Comparison of ENCODE assay signal across 18 cellular contexts in the genomic region with DNA sequence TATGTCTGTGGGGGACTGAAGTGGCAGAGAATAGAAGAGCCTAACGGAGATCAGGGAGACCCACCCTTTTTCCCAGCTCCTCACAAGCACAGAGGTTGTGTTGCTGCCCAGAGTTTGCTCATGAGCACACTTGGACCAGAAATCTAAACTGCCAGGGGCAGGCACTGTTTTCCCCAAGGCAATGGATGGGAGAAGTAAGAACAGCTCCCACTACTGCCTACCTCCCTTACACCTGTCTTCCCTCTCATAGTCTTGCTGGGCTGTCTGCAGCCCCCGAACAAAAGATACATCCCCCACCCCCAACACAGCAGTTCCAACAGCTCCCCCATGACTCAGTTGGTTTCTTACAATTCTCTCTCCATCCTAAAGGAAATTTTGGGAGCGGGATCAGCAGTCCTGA. TPM values are rescaled to one million over a fixed set of nuclear protein-coding genes. Genes with fewer than 3 reads are reported as not detected.
DNase-seq lines count a peak whose midpoint lies in the region; ATAC-seq and TF ChIP-seq lines count a peak whose summit lies in the region.
"Had no signal": no experiment of that assay in that cellular context is flagged by ENCODE, and none has a peak within 500 bp of the region (broad histone marks: within the 10 kb centered on the region; RNA-seq: fewer than 3 reads in every experiment).

No MANE protein-coding gene starts in this region.

- H3K4me1 Mint-ChIP-seq in GM23338: peaks cover 25% of the 10 kb centered on the region
- H3K4me1 Mint-ChIP-seq in WTC11: peaks cover 26% of the 10 kb centered on the region
- H3K4me1 Mint-ChIP-seq in naive thymus-derived CD4-positive, alpha-beta T cell: peaks cover 0 to 11% (median 10%) of the 10 kb centered on the region in 7 donors
- H3K4me1 Mint-ChIP-seq: B cell had no signal

- H3F3A ChIP-seq in GM23338 (replicated peaks; ENCODE audit: low read depth) (no peaks in the 10 kb centered on the region), neural cell (ENCODE audit: insufficient read depth, low read length, poor library complexity, severe bottlenecking) (no peaks in the 10 kb centered on the region)

- POLR2A ChIA-PET in WTC11 (lab: Charles Lee) (no interaction called here), A673 (lab: Charles Lee; ENCODE audit: low non-redundant PET) (no interaction called here)
- POLR2A ChIA-PET in naive thymus-derived CD4-positive, alpha-beta T cell (lab: Charles Lee): no interaction called here

- no peak overlapping the region for H3K4me3 Mint-ChIP-seq in GM23338
- H3K4me3 Mint-ChIP-seq in WTC11: no peak overlapping the region
- H3K4me3 Mint-ChIP-seq in naive thymus-derived CD4-positive, alpha-beta T cell: no peak overlapping the region
- H3K4me3 Mint-ChIP-seq: B cell; CD8-positive, alpha-beta T cell had no signal

- intact Hi-C loops in thyroid gland (cut with DNase I): no loop called here
- intact Hi-C loops in A673 (cut with micrococcal nuclease; ENCODE audit: unreplicated experiment): no loop called here
- intact Hi-C loops in naive thymus-derived CD4-positive, alpha-beta T cell (cut with micrococcal nuclease): no loop called here

- TF ChIP-seq CTCF in GM23338 (conservative IDR thresholded peaks at IDR 0.05; ENCODE audit: low read depth in 2 of 2) (no peak), WTC11 (IDR thresholded peaks at IDR 0.05) (no peak), neural cell (IDR thresholded peaks at IDR 0.05; ENCODE audit: poor library complexity, severe bottlenecking) (no peak), thyroid gland (IDR thresholded peaks at IDR 0.05) (no peak), A673 (conservative IDR thresholded peaks at IDR 0.05; ENCODE audit: low read depth, low read length) (no peak)

- peaks cover 3% of the 10 kb centered on the region; the same call in 1 of the 3 replicates for H3K36me3 Mint-ChIP-seq in GM23338 (ENCODE audit: low read depth)
- no peaks in the 10 kb centered on the region for H3K36me3 Mint-ChIP-seq in WTC11
- peaks cover 4 to 68% (median 56%) of the 10 kb centered on the region in 5 donors for H3K36me3 Mint-ChIP-seq in naive thymus-derived CD4-positive, alpha-beta T cell

- no peak for TF ChIP-seq EP300 in neural cell (conservative IDR thresholded peaks at IDR 0.05; ENCODE audit: poor library complexity, severe bottlenecking)

- no TSS peak for BruUV-seq in A673 (replicated peaks; lab: Mats Ljungman, UMichigan)

- H3K36me3 ChIP-seq in GM23338 (ENCODE audit: insufficient read depth) (no peaks in the 10 kb centered on the region), neural cell (ENCODE audit: insufficient read depth, low read length) (no peaks in the 10 kb centered on the region), thyroid gland (no peaks in the 10 kb centered on the region), A673 (ENCODE audit: insufficient read depth, low read length, poor library complexity, severe bottlenecking) (no peaks in the 10 kb centered on the region)
- no peaks in the 10 kb centered on the region for H3K36me3 ChIP-seq in naive thymus-derived CD4-positive, alpha-beta T cell (ENCODE audit: control insufficient read depth in 2 of 3, insufficient read depth in 3 of 3, low read length in 3 of 3)

- H3K27ac Mint-ChIP-seq in GM23338 (peak overlapping the region; percentile 14; the same call in 1 of the 2 replicates), WTC11 (peak overlapping the region; percentile 2; the same call in 1 of the 2 replicates)
- peak overlapping the region in 1 of 9 donors; percentile 79 for H3K27ac Mint-ChIP-seq in naive thymus-derived CD4-positive, alpha-beta T cell
- H3K27ac Mint-ChIP-seq: B cell; CD8-positive, alpha-beta T cell had no signal

- TF ChIP-seq RAD21 in neural cell (conservative IDR thresholded peaks at IDR 0.05): no peak

- H3K27ac ChIP-seq in GM23338 (ENCODE audit: low read depth): no peak overlapping the region
- no peak overlapping the region for H3K27ac ChIP-seq in neural cell (ENCODE audit: low read length)
- peak overlapping the region in 2 of 3 donors; percentile 25 to 32 for H3K27ac ChIP-seq in thyroid gland
- H3K27ac ChIP-seq in A673 (ENCODE audit: low read depth, low read length, poor library complexity, severe bottlenecking): no peak overlapping the region
- H3K27ac ChIP-seq in naive thymus-derived CD4-positive, alpha-beta T cell (ENCODE audit: low read depth, low read length): no peak overlapping the region
- H3K27ac ChIP-seq: BLaER1 treated with 17β-estradiol and CSF1 and Interleukin-3, amounts not matched to agents 10 nM and 100 nM had no signal

- H3K4me2 ChIP-seq in GM23338 (peak overlapping the region; percentile 44), neural cell (ENCODE audit: low read length) (no peak overlapping the region)
- H3K4me2 ChIP-seq: BLaER1 treated with 17β-estradiol and CSF1 and Interleukin-3, amounts not matched to agents 10 nM and 100 nM had no signal

- H2AFZ ChIP-seq in GM23338 (no peak overlapping the region), neural cell (ENCODE audit: low read depth, low read length) (no peak overlapping the region)

- DNase-seq in GM23338 (ENCODE audit: low spot score) (no peak), WTC11 (ENCODE audit: low spot score) (no peak), thyroid gland (no peak), A673 (ENCODE audit: low spot score) (no peak), NCI-H2029 (lab: John Stamatoyannopoulos, UW) (no peak)
- DNase-seq in naive thymus-derived CD4-positive, alpha-beta T cell: no peak
- DNase-seq: 8988T; Calu3; CD8-positive, alpha-beta T cell; DMS53; DND-41; EL; HCEC 1CT had no signal

- no peak overlapping the region for H3K9ac ChIP-seq in neural cell (ENCODE audit: low read length)
- H3K9ac ChIP-seq: BLaER1 treated with 17β-estradiol and CSF1 and Interleukin-3, amounts not matched to agents 10 nM and 100 nM had no signal

- H3K4me1 ChIP-seq in GM23338 (ENCODE audit: insufficient read depth): peaks cover 20% of the 10 kb centered on the region
- H3K4me1 ChIP-seq in thyroid gland: peaks cover 18 to 30% of the 10 kb centered on the region in 2 donors
- peaks cover 8% of the 10 kb centered on the region for H3K4me1 ChIP-seq in A673 (ENCODE audit: insufficient read depth, low read length, poor library complexity, severe bottlenecking)
- no peaks in the 10 kb centered on the region for H3K4me1 ChIP-seq in naive thymus-derived CD4-positive, alpha-beta T cell (ENCODE audit: control insufficient read depth in 2 of 2, insufficient read depth in 2 of 2, low read length in 2 of 2)
- H3K4me1 ChIP-seq: BLaER1 treated with 17β-estradiol and CSF1 and Interleukin-3, amounts not matched to agents 10 nM and 100 nM had no signal

- H3K27me3 Mint-ChIP-seq in GM23338 (ENCODE audit: insufficient read depth, low read depth, poor library complexity) (no peaks in the 10 kb centered on the region), WTC11 (ENCODE audit: low read depth) (no peaks in the 10 kb centered on the region)
- no peaks in the 10 kb centered on the region for H3K27me3 Mint-ChIP-seq in naive thymus-derived CD4-positive, alpha-beta T cell
- H3K27me3 Mint-ChIP-seq: B cell had no signal

- ATAC-seq in GM23338 (peak; percentile 73), WTC11 (peak; percentile 71)
- no peak for ATAC-seq in naive thymus-derived CD4-positive, alpha-beta T cell
- ATAC-seq: CD8-positive, alpha-beta T cell; GM12878 had no signal

- H3K79me2 ChIP-seq in GM23338 (replicated peaks; ENCODE audit: insufficient read depth): no peaks in the 10 kb centered on the region
- H3K79me2 ChIP-seq in neural cell (replicated peaks; ENCODE audit: insufficient read depth, low read length): no peaks in the 10 kb centered on the region

- peaks cover 3% of the 10 kb centered on the region; the same call in 1 of the 3 replicates for H3K9me3 Mint-ChIP-seq in GM23338
- H3K9me3 Mint-ChIP-seq in WTC11: peaks cover 16% of the 10 kb centered on the region
- H3K9me3 Mint-ChIP-seq in naive thymus-derived CD4-positive, alpha-beta T cell: peaks cover 0 to 26% (median 5%) of the 10 kb centered on the region in 11 donors

- no peak overlapping the region for H3K4me3 ChIP-seq in GM23338
- H3K4me3 ChIP-seq in neural cell (ENCODE audit: low read length): peak overlapping the region; percentile 13
- no peak overlapping the region for H3K4me3 ChIP-seq in thyroid gland (replicated peaks in 1 of 3)
- H3K4me3 ChIP-seq in A673 (ENCODE audit: low read depth, low read length, poor library complexity, severe bottlenecking): no peak overlapping the region
- H3K4me3 ChIP-seq in naive thymus-derived CD4-positive, alpha-beta T cell (ENCODE audit: low read length): no peak overlapping the region
- H3K4me3 ChIP-seq: BLaER1 treated with 17β-estradiol and CSF1 and Interleukin-3, amounts not matched to agents 10 nM and 100 nM; GM12878 had no signal

- CTCF ChIA-PET in WTC11 (lab: Charles Lee) (interaction anchor here (1.2 kb wide), 1 partner anchor 359 kb away, joined by 4 read pairs; no protein-coding TSS in a partner anchor), A673 (lab: Charles Lee) (no interaction called here)
- CTCF ChIA-PET in naive thymus-derived CD4-positive, alpha-beta T cell (lab: Charles Lee): no interaction called here

- H3K9me2 ChIP-seq in GM23338 (ENCODE audit: insufficient read depth) (peaks cover 7% of the 10 kb centered on the region; the same call in 1 of the 2 replicates), neural cell (ENCODE audit: insufficient read depth, low read length) (no peaks in the 10 kb centered on the region)

- H4K20me1 ChIP-seq in GM23338 (replicated peaks; ENCODE audit: insufficient read depth): no peaks in the 10 kb centered on the region
- no peaks in the 10 kb centered on the region for H4K20me1 ChIP-seq in neural cell (ENCODE audit: insufficient read depth)
- H4K20me1 ChIP-seq: BLaER1 treated with 17β-estradiol and CSF1 and Interleukin-3, amounts not matched to agents 10 nM and 100 nM had no signal

- WGBS in thyroid gland, 2 donors: 74 to 83% methylated on average over 3 of the region's 3 CpGs

- H3K27me3 ChIP-seq in GM23338 (ENCODE audit: insufficient read depth) (no peaks in the 10 kb centered on the region), neural cell (ENCODE audit: insufficient read depth, low read depth, low read length) (no peaks in the 10 kb centered on the region), thyroid gland (no peaks in the 10 kb centered on the region), A673 (replicated peaks; ENCODE audit: insufficient read depth, low read depth, low read length, poor library complexity) (no peaks in the 10 kb centered on the region)
- no peaks in the 10 kb centered on the region for H3K27me3 ChIP-seq in naive thymus-derived CD4-positive, alpha-beta T cell (ENCODE audit: control insufficient read depth in 2 of 2, insufficient read depth in 2 of 2, low read length in 2 of 2)
- H3K27me3 ChIP-seq: BLaER1 treated with 17β-estradiol and CSF1 and Interleukin-3, amounts not matched to agents 10 nM and 100 nM had no signal

- no peak for TF ChIP-seq POLR2A in thyroid gland (IDR thresholded peaks at IDR 0.05)

- H3K9me3 ChIP-seq in neural cell (ENCODE audit: low read length): no peaks in the 10 kb centered on the region
- H3K9me3 ChIP-seq in thyroid gland: no peaks in the 10 kb centered on the region
- no peaks in the 10 kb centered on the region for H3K9me3 ChIP-seq in A673 (ENCODE audit: low read depth, low read length, poor library complexity, severe bottlenecking)
- no peaks in the 10 kb centered on the region for H3K9me3 ChIP-seq in naive thymus-derived CD4-positive, alpha-beta T cell (ENCODE audit: control insufficient read depth in 2 of 3, low read length in 3 of 3)
- H3K9me3 ChIP-seq: BLaER1 treated with 17β-estradiol and CSF1 and Interleukin-3, amounts not matched to agents 10 nM and 100 nM had no signal

RNA-seq across cellular contexts. Expression of a gene that starts 48.1 kb away (rescaled TPM):
- 0.04 TPM in 1 of 2 replicates, not detected in the other for total RNA-seq in GM23338 (2014; rRNA removed; shearing (Covaris generic))
- polyA plus RNA-seq in GM23338 (2016; fragmentation: Nextera tagmentation; extraction: Ambion mirVana) (0.19 TPM in 1 of 2 replicates, not detected in the other), neural cell (0.11 and 2.5 TPM in 2 replicates)
- total RNA-seq in WTC11 (2021) (0.23 to 0.55 TPM (median 0.24 TPM) in 3 replicates), thyroid gland (1 to 10 TPM in 3 of 4 donors, under 1 TPM in 1; 0.98 to 5.6 (median 2.5) TPM), A673 (2021) (0.71 and 1.1 TPM in 2 replicates)
- 0.35 and 1.2 TPM in 2 replicates for polyA minus RNA-seq in neural cell
- total RNA-seq in naive thymus-derived CD4-positive, alpha-beta T cell: 100 to 1,000 TPM in 1 of 5 experiments, 10 to 100 TPM in 4; 43.4 to 103 (median 58.6) TPM
- 10 to 100 TPM; 27.9 to 30.9 TPM for polyA plus RNA-seq in naive thymus-derived CD4-positive, alpha-beta T cell
- total RNA-seq: HT-29 had no signal

Comparison
In these comparisons a context has a peak if more than half of its experiments do, and no peak if none do; other contexts are left out.
1. H3K27ac ChIP-seq: peak in thyroid gland (2 of 3); none in GM23338 (single experiment), neural cell (single experiment), A673 (single experiment) and naive thymus-derived CD4-positive, alpha-beta T cell (single experiment).
2. RNA of a gene that starts 48.1 kb away (total RNA-seq): 43.4 to 103 TPM in naive thymus-derived CD4-positive, alpha-beta T cell; 0.98 to 5.6 TPM in thyroid gland, 0.71 to 1.1 TPM in A673, 0.23 to 0.55 TPM in WTC11 and 0.04 TPM in GM23338; every median in the first group is over 4 times any median in the second.